Comparison of ENCODE assay signal across 1 cellular context in the genomic region with DNA sequence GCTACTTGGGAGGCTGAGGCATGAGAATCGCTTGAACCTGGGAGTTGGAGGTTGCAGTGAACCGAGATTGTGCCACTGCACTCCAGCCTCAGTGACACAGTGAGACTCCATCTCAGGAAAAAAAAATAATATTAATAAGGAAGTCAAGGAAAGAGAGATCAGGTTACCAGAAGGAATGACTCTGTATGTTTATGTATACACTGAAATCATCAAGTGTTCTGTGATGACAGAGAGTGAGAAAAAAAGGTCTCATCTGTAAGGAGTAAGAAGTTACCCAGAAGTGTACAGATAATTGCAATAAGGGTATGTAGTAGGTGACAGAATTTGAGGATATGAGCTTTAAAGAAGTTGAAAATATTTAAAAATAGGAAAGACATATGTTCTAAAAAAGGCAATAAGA.
TF ChIP-seq lines count a peak whose summit lies in the region.

No MANE protein-coding gene starts in this region.

TF ChIP-seq in IMR-90, 13 proteins besides CTCF, POLR2A, EP300 and RAD21 (continued from another document):
- TF ChIP-seq CHD1 (IDR thresholded peaks at IDR 0.05; ENCODE audit: low read depth, low read length): no peak
- no peak for TF ChIP-seq RCOR1 (IDR thresholded peaks at IDR 0.05; ENCODE audit: insufficient replicate concordance, low read length)
- TF ChIP-seq NFE2L2 (IDR thresholded peaks at IDR 0.05; ENCODE audit: low read depth, low read length): no peak
- TF ChIP-seq MAZ (IDR thresholded peaks at IDR 0.05; ENCODE audit: borderline replicate concordance, low read depth, low read length): no peak
- TF ChIP-seq RFX5 (IDR thresholded peaks at IDR 0.05; ENCODE audit: low read depth, low read length): no peak
- TF ChIP-seq, protein P1, sequence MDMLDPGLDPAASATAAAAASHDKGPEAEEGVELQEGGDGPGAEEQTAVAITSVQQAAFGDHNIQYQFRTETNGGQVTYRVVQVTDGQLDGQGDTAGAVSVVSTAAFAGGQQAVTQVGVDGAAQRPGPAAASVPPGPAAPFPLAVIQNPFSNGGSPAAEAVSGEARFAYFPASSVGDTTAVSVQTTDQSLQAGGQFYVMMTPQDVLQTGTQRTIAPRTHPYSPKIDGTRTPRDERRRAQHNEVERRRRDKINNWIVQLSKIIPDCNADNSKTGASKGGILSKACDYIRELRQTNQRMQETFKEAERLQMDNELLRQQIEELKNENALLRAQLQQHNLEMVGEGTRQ (IDR thresholded peaks at IDR 0.05; ENCODE audit: low read depth, low read length): no peak
- TF ChIP-seq CEBPB (IDR thresholded peaks at IDR 0.05; ENCODE audit: low read depth, low read length): no peak
- no peak for TF ChIP-seq MXI1 (IDR thresholded peaks at IDR 0.05; ENCODE audit: borderline replicate concordance, low read depth, low read length)
- no peak for TF ChIP-seq BHLHE40 (IDR thresholded peaks at IDR 0.05; ENCODE audit: low read depth, low read length)
- TF ChIP-seq FOS (IDR thresholded peaks at IDR 0.05; ENCODE audit: low read depth, low read length): no peak
